ENCODE assay signal across 1 cellular context in genomic region chr17:81198826-81199481, GRCh38.
TF ChIP-seq lines count a peak whose summit lies in the region.

No MANE protein-coding gene starts in this region.

TF ChIP-seq in HepG2, 621 proteins besides CTCF, POLR2A, EP300 and RAD21:
- TF ChIP-seq IKZF4 (CRISPR knock-in tag; IDR thresholded peaks at IDR 0.05; ENCODE audit: borderline replicate concordance, low read depth, not compliant biosample characterization): no peak
- 0 out of 2 replicates have a peak, but pooled peaks have one; percentile 44 for TF ChIP-seq SAFB2 (CRISPR knock-in tag; IDR thresholded peaks at IDR 0.05; ENCODE audit: borderline replicate concordance, low read depth)
TF ChIP-seq in HepG2: peak in this region for 1.
